ENCODE assay signal across 2 cellular contexts in genomic region chr2:46723346-46723745, GRCh38.
TF ChIP-seq lines count a peak whose summit lies in the region.

No MANE protein-coding gene starts in this region.

TF ChIP-seq in SK-N-SH, 30 proteins besides CTCF, POLR2A, EP300 and RAD21:
- no peak for TF ChIP-seq USF1 (IDR thresholded peaks at IDR 0.05; ENCODE audit: borderline replicate concordance, low read depth)

TF ChIP-seq in SK-N-SH treated with all-trans-retinoic acid at 6 μM for 48 hours, 23 proteins besides CTCF, POLR2A, EP300 and RAD21:
- TF ChIP-seq ZNF70 (CRISPR knock-in tag; IDR thresholded peaks at IDR 0.05) (no peak), RARB (CRISPR knock-in tag; IDR thresholded peaks at IDR 0.05) (no peak), ESRRG (CRISPR knock-in tag; IDR thresholded peaks at IDR 0.05) (no peak), CSDC2 (CRISPR knock-in tag; IDR thresholded peaks at IDR 0.05) (no peak), CREB5 (CRISPR knock-in tag; IDR thresholded peaks at IDR 0.05; ENCODE audit: low read depth) (no peak), BACH2 (CRISPR knock-in tag; IDR thresholded peaks at IDR 0.05; ENCODE audit: borderline replicate concordance) (no peak), CSRNP3 (CRISPR knock-in tag; IDR thresholded peaks at IDR 0.05) (no peak), TCF4 (CRISPR knock-in tag; IDR thresholded peaks at IDR 0.05; ENCODE audit: borderline replicate concordance) (no peak), PPARA (CRISPR knock-in tag; IDR thresholded peaks at IDR 0.05; ENCODE audit: borderline replicate concordance) (no peak), ZNF565 (CRISPR knock-in tag; conservative IDR thresholded peaks at IDR 0.05; ENCODE audit: low read depth) (no peak), TSHZ2 (CRISPR knock-in tag; IDR thresholded peaks at IDR 0.05) (no peak), PATZ1 (CRISPR knock-in tag; IDR thresholded peaks at IDR 0.05; ENCODE audit: borderline replicate concordance) (no peak), TOX (CRISPR knock-in tag; IDR thresholded peaks at IDR 0.05; ENCODE audit: borderline replicate concordance) (no peak), ZC3H10 (CRISPR knock-in tag; IDR thresholded peaks at IDR 0.05) (no peak), ZFP3 (CRISPR knock-in tag; IDR thresholded peaks at IDR 0.05) (no peak), POU6F1 (CRISPR knock-in tag; IDR thresholded peaks at IDR 0.05; ENCODE audit: borderline replicate concordance, low read depth) (no peak), ZNF8 (CRISPR knock-in tag; IDR thresholded peaks at IDR 0.05) (no peak), ISL1 (CRISPR knock-in tag; IDR thresholded peaks at IDR 0.05) (no peak), ZFP30 (CRISPR knock-in tag; IDR thresholded peaks at IDR 0.05) (no peak), ARNTL (CRISPR knock-in tag; IDR thresholded peaks at IDR 0.05; ENCODE audit: borderline replicate concordance, low read depth) (no peak)
